In the genomic region with DNA sequence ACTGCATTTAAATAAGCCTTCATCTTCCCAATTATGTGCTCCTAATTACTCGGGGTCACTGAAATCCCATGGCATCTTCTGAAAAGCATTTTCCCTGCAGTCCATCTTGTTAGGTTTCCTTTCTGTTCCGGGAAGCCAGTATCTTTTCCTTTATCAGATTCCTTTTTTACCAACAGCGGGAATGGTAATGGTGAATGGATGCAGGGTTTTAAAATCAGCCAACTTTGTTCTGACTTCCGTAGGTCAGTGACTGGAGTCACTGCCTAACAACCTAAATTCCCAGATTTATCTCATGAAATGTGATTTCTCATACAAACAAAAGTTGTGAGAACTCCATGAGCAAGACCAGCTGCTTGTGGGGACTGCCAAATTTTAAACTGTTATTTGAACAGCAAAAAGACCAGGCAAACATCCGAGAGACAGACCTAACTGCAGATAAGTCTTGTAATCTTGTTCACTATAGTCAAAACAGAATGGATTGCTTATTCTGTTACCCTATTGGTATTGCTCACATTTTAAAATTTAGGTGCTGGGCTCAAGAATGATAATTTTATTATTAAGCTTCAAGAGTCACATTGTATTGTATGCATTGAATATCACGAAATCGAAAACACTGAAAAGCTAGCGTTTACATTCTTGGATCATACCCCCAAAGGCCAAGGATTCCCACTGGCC, we compare ENCODE assay signal across 9 cellular contexts. TPM values are rescaled to one million over a fixed set of nuclear protein-coding genes. Genes with fewer than 3 reads are reported as not detected.
A peak's percentile ranks its signal among the peaks of the same experiment; 100 is the strongest.
DNase-seq lines count a peak whose midpoint lies in the region; ATAC-seq and TF ChIP-seq lines count a peak whose summit lies in the region.
"Had no signal": no experiment of that assay in that cellular context is flagged by ENCODE, and none has a peak within 500 bp of the region (broad histone marks: within the 10 kb centered on the region; RNA-seq: fewer than 3 reads in every experiment).

No MANE protein-coding gene starts in this region.

- H3K36me3 ChIP-seq in endocrine pancreas (ENCODE audit: control insufficient read depth, insufficient read depth, low read length), result no peaks in the 10 kb centered on the region
- no peaks in the 10 kb centered on the region for H3K36me3 ChIP-seq in mucosa of stomach (ENCODE audit: control insufficient read depth, insufficient read depth, low read length)
- H3K36me3 ChIP-seq in uterus, result no peaks in the 10 kb centered on the region

- no peak overlapping the region for H3K27ac Mint-ChIP-seq in activated naive CD4-positive, alpha-beta T cell treated with anti-CD3 and anti-CD28 coated beads, Interleukin-2, amount 50 U/mL, for 24 hours

- H3K4me3 Mint-ChIP-seq in activated naive CD4-positive, alpha-beta T cell treated with anti-CD3 and anti-CD28 coated beads, Interleukin-2, amount 50 U/mL, for 24 hours, result peak overlapping the region; percentile 89

- H3K4me3 ChIP-seq in endocrine pancreas (ENCODE audit: control insufficient read depth, insufficient read depth, low read length) (peak overlapping the region; percentile 74), mucosa of stomach (ENCODE audit: low read length) (peak overlapping the region; percentile 61), uterus (peak overlapping the region; percentile 62 to 89)

- intact Hi-C loops in uterus (cut with DNase I; ENCODE audit: low total_unique reads), result loop anchor here (5.0 kb wide), 1 partner anchor 115 kb away; the partner anchor contains the start of gene TLCD4

- ATAC-seq in HG03521 (IDR thresholded peaks at IDR 0.05; ENCODE audit: unreplicated experiment) (no peak), HG03095 (IDR thresholded peaks at IDR 0.05; ENCODE audit: unreplicated experiment) (no peak), GM21786 (IDR thresholded peaks at IDR 0.05; ENCODE audit: unreplicated experiment) (no peak)

- H3K9ac ChIP-seq in endocrine pancreas (ENCODE audit: control insufficient read depth, insufficient read depth, low read length) (peak overlapping the region; percentile 14), mucosa of stomach (ENCODE audit: low read length) (peak overlapping the region; percentile 88)

- H3K9me3 ChIP-seq in endocrine pancreas (ENCODE audit: control insufficient read depth, low read length), result no peaks in the 10 kb centered on the region
- no peaks in the 10 kb centered on the region for H3K9me3 ChIP-seq in mucosa of stomach (ENCODE audit: control insufficient read depth, low read length)
- no peaks in the 10 kb centered on the region for H3K9me3 ChIP-seq in uterus

- H3K27ac ChIP-seq in uterus, result peak overlapping the region; percentile 87 to 88

- H3K9me3 Mint-ChIP-seq in activated naive CD4-positive, alpha-beta T cell treated with anti-CD3 and anti-CD28 coated beads, Interleukin-2, amount 50 U/mL, for 24 hours, result no peaks in the 10 kb centered on the region

- DNase-seq in activated naive CD4-positive, alpha-beta T cell (lab: John Stamatoyannopoulos, UW), result no peak
- DNase-seq in uterus, result peak; percentile 20 to 42
- DNase-seq: stimulated activated CD4-positive, alpha-beta T cell treated with anti-CD3 and anti-CD28 coated beads, Interleukin-4, amount 100 ng/mL, for 1 hour had no signal

- H3K4me1 ChIP-seq in endocrine pancreas (ENCODE audit: control insufficient read depth, insufficient read depth, low read length), result no peaks in the 10 kb centered on the region
- peaks cover 8% of the 10 kb centered on the region for H3K4me1 ChIP-seq in mucosa of stomach (ENCODE audit: control insufficient read depth, insufficient read depth, low read length)
- peaks cover 0 to 4% of the 10 kb centered on the region in 2 donors for H3K4me1 ChIP-seq in uterus

- H3K36me3 Mint-ChIP-seq in activated naive CD4-positive, alpha-beta T cell treated with anti-CD3 and anti-CD28 coated beads, Interleukin-2, amount 50 U/mL, for 24 hours, result peaks cover 2% of the 10 kb centered on the region

- H3K4me1 Mint-ChIP-seq in activated naive CD4-positive, alpha-beta T cell treated with anti-CD3 and anti-CD28 coated beads, Interleukin-2, amount 50 U/mL, for 24 hours, result peaks cover 37% of the 10 kb centered on the region

- TF ChIP-seq CTCF in uterus (IDR thresholded peaks at IDR 0.05), result no peak

- no peak for TF ChIP-seq POLR2A in uterus (IDR thresholded peaks at IDR 0.05)

- H3K27me3 Mint-ChIP-seq in activated naive CD4-positive, alpha-beta T cell treated with anti-CD3 and anti-CD28 coated beads, Interleukin-2, amount 50 U/mL, for 24 hours, result peaks cover 6% of the 10 kb centered on the region

- no peaks in the 10 kb centered on the region for H3K27me3 ChIP-seq in endocrine pancreas (ENCODE audit: control insufficient read depth, insufficient read depth, low read length)
- H3K27me3 ChIP-seq in mucosa of stomach (ENCODE audit: control insufficient read depth, insufficient read depth, low read length), result no peaks in the 10 kb centered on the region
- H3K27me3 ChIP-seq in uterus, result no peaks in the 10 kb centered on the region

RNA-seq across cellular contexts. Expression of gene RWDD3, which starts 1.2 kb away (rescaled TPM):
- total RNA-seq in uterus, result 10 to 100 TPM in 3 of 4 donors, 1 to 10 TPM in 1; 4.1 to 36.6 (median 30.8) TPM

Comparison
In these comparisons a context has a peak if more than half of its experiments do, and no peak if none do; other contexts are left out.
1. DNase-seq: peak in uterus (2 of 2); none in activated naive CD4-positive, alpha-beta T cell (0 of 4).
2. Peak in every context shown above with its lines, with median percentiles within 50 percentile points of each other: H3K4me3 ChIP-seq.